In genomic region chr9:68991457-68991856, GRCh38 we compare ENCODE assay signal across 22 cellular contexts. TPM values are rescaled to one million over a fixed set of nuclear protein-coding genes. Genes with fewer than 3 reads are reported as not detected.
DNase-seq lines count a peak whose midpoint lies in the region; ATAC-seq and TF ChIP-seq lines count a peak whose summit lies in the region.
"Had no signal": no experiment of that assay in that cellular context is flagged by ENCODE, and none has a peak within 500 bp of the region (broad histone marks: within the 10 kb centered on the region; RNA-seq: fewer than 3 reads in every experiment).

No MANE protein-coding gene starts in this region.

- peak; percentile 36 to 48 for ATAC-seq in right cardiac atrium
- no peak for ATAC-seq in heart right ventricle
- no peak for ATAC-seq in stimulated activated memory B cell treated with anti-CD40 and anti-IgM and Interleukin-4, amounts not matched to agents 10 μg/mL and 1 μg/mL and 100 μg/mL, for 72 hours
- ATAC-seq in sciatic nerve: no peak
- ATAC-seq: A549, GM23338 had no signal

- H3K4me3 ChIP-seq in right cardiac atrium (ENCODE audit: low read length) (no peak overlapping the region), heart right ventricle (no peak overlapping the region)
- H3K4me3 ChIP-seq: A549; BLaER1 treated with 17β-estradiol and CSF1 and Interleukin-3, amounts not matched to agents 10 nM and 100 nM; GM23338; HAP-1 had no signal

- no peak overlapping the region for H3K27ac ChIP-seq in right cardiac atrium (ENCODE audit: low read length)
- no peak overlapping the region for H3K27ac ChIP-seq in heart right ventricle
- H3K27ac ChIP-seq: A549; BLaER1 treated with 17β-estradiol and CSF1 and Interleukin-3, amounts not matched to agents 10 nM and 100 nM had no signal

- H3K27ac Mint-ChIP-seq in dendritic cell treated with granulocyte-macrophage colony-stimulating factor and Interleukin-4, amounts not matched to agents 40 ng/mL and 50 ng/mL, for 4 days: peak overlapping the region; percentile 51
- H3K27ac Mint-ChIP-seq in stimulated activated memory B cell treated with anti-CD40 and anti-IgM and Interleukin-4, amounts not matched to agents 10 μg/mL and 1 μg/mL and 100 μg/mL, for 72 hours: no peak overlapping the region
- H3K27ac Mint-ChIP-seq: CD4-positive, alpha-beta memory T cell; GM23338; HFFc6 had no signal

- no peaks in the 10 kb centered on the region for H3K27me3 Mint-ChIP-seq in dendritic cell treated with granulocyte-macrophage colony-stimulating factor and Interleukin-4, amounts not matched to agents 40 ng/mL and 50 ng/mL, for 4 days
- no peaks in the 10 kb centered on the region for H3K27me3 Mint-ChIP-seq in stimulated activated memory B cell treated with anti-CD40 and anti-IgM and Interleukin-4, amounts not matched to agents 10 μg/mL and 1 μg/mL and 100 μg/mL, for 72 hours
- H3K27me3 Mint-ChIP-seq: CD4-positive, alpha-beta memory T cell had no signal

- 60% methylated on average over 9 of the region's 9 CpGs for WGBS in right cardiac atrium
- WGBS in heart right ventricle, 2 donors: 68 to 90% methylated on average over 9 of the region's 9 CpGs

- peaks cover 34% of the 10 kb centered on the region for H3K4me1 Mint-ChIP-seq in dendritic cell treated with granulocyte-macrophage colony-stimulating factor and Interleukin-4, amounts not matched to agents 40 ng/mL and 50 ng/mL, for 4 days (ENCODE audit: low read depth)
- no peaks in the 10 kb centered on the region for H3K4me1 Mint-ChIP-seq in stimulated activated memory B cell treated with anti-CD40 and anti-IgM and Interleukin-4, amounts not matched to agents 10 μg/mL and 1 μg/mL and 100 μg/mL, for 72 hours

- TF ChIP-seq CTCF in heart right ventricle (IDR thresholded peaks at IDR 0.05): no peak

- H3K4me1 ChIP-seq in right cardiac atrium (ENCODE audit: control insufficient read depth, insufficient read depth, low read length): no peaks in the 10 kb centered on the region
- H3K4me1 ChIP-seq in heart right ventricle: peaks cover 0 to 12% (median 0%) of the 10 kb centered on the region in 9 donors
- H3K4me1 ChIP-seq: A549; BE2C; BLaER1 treated with 17β-estradiol and CSF1 and Interleukin-3, amounts not matched to agents 10 nM and 100 nM; HAP-1 had no signal

- H3K9me3 Mint-ChIP-seq in dendritic cell treated with granulocyte-macrophage colony-stimulating factor and Interleukin-4, amounts not matched to agents 40 ng/mL and 50 ng/mL, for 4 days: no peaks in the 10 kb centered on the region
- H3K9me3 Mint-ChIP-seq in stimulated activated memory B cell treated with anti-CD40 and anti-IgM and Interleukin-4, amounts not matched to agents 10 μg/mL and 1 μg/mL and 100 μg/mL, for 72 hours: no peaks in the 10 kb centered on the region
- H3K9me3 Mint-ChIP-seq: CD4-positive, alpha-beta memory T cell; GM23338; HFFc6 had no signal

- intact Hi-C loops in right cardiac atrium (cut with DNase I) (loop anchor here in 1 of 4 donors (10.0 kb wide), 2 partner anchors 57 to 287 kb away; partner anchors contain the start of gene PIP5K1B), heart right ventricle (cut with DNase I) (loop anchor here in 5 of 10 donors (10.0 kb wide), 5 partner anchors 57 to 287 kb away; partner anchors contain the start of gene PIP5K1B (in 1 of the 5)), sciatic nerve (cut with DNase I) (no loop called here)
- intact Hi-C loops in dendritic cell treated with granulocyte-macrophage colony-stimulating factor and Interleukin-4, amounts not matched to agents 40 ng/mL and 50 ng/mL, for 4 days (cut with micrococcal nuclease): no loop called here

- DNase-seq in right cardiac atrium (no peak), heart right ventricle (no peak), NCI-H69 (lab: John Stamatoyannopoulos, UW) (peak; percentile 15), sciatic nerve (ENCODE audit: low spot score) (no peak), SIG-M5 treated with dmso at 0.1 percent for 504 hours (lab: John Stamatoyannopoulos, UW; ENCODE audit: unreplicated experiment) (no peak)
- DNase-seq: 8988T; ACHN; AML-193; BE2C; Calu3; CD4-positive, alpha-beta memory T cell; COR-L47; DMS53; DMS79 treated with DMSO at 0.1 percent for 48 hours; HFFc6 had no signal

- H3K9me3 ChIP-seq in right cardiac atrium (ENCODE audit: control insufficient read depth, low read length): no peaks in the 10 kb centered on the region
- no peaks in the 10 kb centered on the region for H3K9me3 ChIP-seq in heart right ventricle
- H3K9me3 ChIP-seq: A549; BE2C; BLaER1 treated with 17β-estradiol and CSF1 and Interleukin-3, amounts not matched to agents 10 nM and 100 nM; HAP-1 had no signal

- H3K27me3 ChIP-seq in right cardiac atrium (ENCODE audit: control insufficient read depth, insufficient read depth) (no peaks in the 10 kb centered on the region), heart right ventricle (no peaks in the 10 kb centered on the region)
- H3K27me3 ChIP-seq: BLaER1 treated with 17β-estradiol and CSF1 and Interleukin-3, amounts not matched to agents 10 nM and 100 nM had no signal

- no peak overlapping the region for H3K4me3 Mint-ChIP-seq in dendritic cell treated with granulocyte-macrophage colony-stimulating factor and Interleukin-4, amounts not matched to agents 40 ng/mL and 50 ng/mL, for 4 days
- no peak overlapping the region for H3K4me3 Mint-ChIP-seq in stimulated activated memory B cell treated with anti-CD40 and anti-IgM and Interleukin-4, amounts not matched to agents 10 μg/mL and 1 μg/mL and 100 μg/mL, for 72 hours
- H3K4me3 Mint-ChIP-seq: CD4-positive, alpha-beta memory T cell; GM23338; HFFc6 had no signal

- H3K36me3 Mint-ChIP-seq in dendritic cell treated with granulocyte-macrophage colony-stimulating factor and Interleukin-4, amounts not matched to agents 40 ng/mL and 50 ng/mL, for 4 days (ENCODE audit: low read depth): peaks cover 6% of the 10 kb centered on the region
- H3K36me3 Mint-ChIP-seq in stimulated activated memory B cell treated with anti-CD40 and anti-IgM and Interleukin-4, amounts not matched to agents 10 μg/mL and 1 μg/mL and 100 μg/mL, for 72 hours: peaks cover 41% of the 10 kb centered on the region
- H3K36me3 Mint-ChIP-seq: CD4-positive, alpha-beta memory T cell had no signal

- peaks cover 0 to 4% (median 0%) of the 10 kb centered on the region in 9 donors for H3K36me3 ChIP-seq in heart right ventricle
- H3K36me3 ChIP-seq: BE2C; BLaER1 treated with 17β-estradiol and CSF1 and Interleukin-3, amounts not matched to agents 10 nM and 100 nM; HAP-1 had no signal

RNA-seq across cellular contexts. Expression of gene PRKACG, which starts 22.5 kb away (rescaled TPM):
- total RNA-seq in right cardiac atrium (not detected), heart right ventricle (not detected), sciatic nerve (not detected)
- polyA plus RNA-seq in right cardiac atrium (not detected), heart right ventricle (not detected)
- total RNA-seq: Calu3; CD4-positive, alpha-beta memory T cell; Daoy; GM23338; HFFc6 had no signal
- polyA plus RNA-seq: A549; CD4-positive, alpha-beta memory T cell; GM23338 had no signal

RNA-seq across cellular contexts. Expression of gene FXN, which starts 44.1 kb away (rescaled TPM):
- total RNA-seq in right cardiac atrium (10 to 100 TPM; 24.6 to 28.9 (median 28.1) TPM), heart right ventricle (10 to 100 TPM; 18.8 to 41.8 (median 36.8) TPM), sciatic nerve (7.2 TPM)
- polyA plus RNA-seq in right cardiac atrium (18.1 TPM), heart right ventricle (10 to 100 TPM in 1 of 2 donors, 1 to 10 TPM in 1; 7.8 to 15.0 TPM)

Comparison
In these comparisons a context has a peak if more than half of its experiments do, and no peak if none do; other contexts are left out.
1. ATAC-seq: peak in right cardiac atrium (2 of 2); none in heart right ventricle (0 of 8), stimulated activated memory B cell treated with anti-CD40 and anti-IgM and Interleukin-4, amounts not matched to agents 10 μg/mL and 1 μg/mL and 100 μg/mL, for 72 hours (single experiment) and sciatic nerve (single experiment).